ENCODE assay signal across 11 cellular contexts in the genomic region with DNA sequence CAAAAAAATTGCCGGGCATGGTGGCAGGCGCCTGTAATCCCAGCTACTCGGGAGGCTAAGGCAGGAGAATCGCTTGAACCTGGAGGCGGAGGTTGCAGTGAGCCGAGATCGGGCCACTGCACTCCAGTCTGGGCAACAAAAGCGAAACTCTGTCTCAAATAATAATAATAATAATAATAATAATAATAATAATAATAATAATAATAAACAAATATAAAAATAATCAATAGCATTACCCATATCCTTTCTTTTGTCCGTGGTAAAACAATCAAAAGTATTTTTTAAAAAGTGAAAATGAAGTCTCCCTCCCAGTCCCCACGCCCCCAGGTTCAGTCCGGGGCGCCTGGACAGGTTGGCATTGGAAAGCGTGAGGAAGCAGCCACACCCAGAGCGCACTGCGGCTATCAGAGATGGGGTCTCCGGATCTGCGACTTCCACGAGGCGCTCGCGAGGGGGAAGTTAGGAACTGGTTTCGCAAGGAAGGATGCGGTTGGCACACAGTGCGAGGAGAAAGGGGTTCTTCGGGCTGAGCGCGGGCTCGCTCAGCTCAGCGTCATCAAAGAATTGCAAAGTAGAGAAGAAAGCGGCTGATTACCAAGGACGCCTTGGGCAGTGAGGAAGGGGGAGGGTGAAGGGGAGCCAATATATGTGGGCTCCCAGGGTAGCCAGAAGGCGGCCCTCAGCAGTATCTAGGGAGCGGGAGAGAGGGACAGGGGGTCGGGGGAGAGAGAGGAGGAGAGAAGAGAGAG.
DNase-seq lines count a peak whose midpoint lies in the region; ATAC-seq and TF ChIP-seq lines count a peak whose summit lies in the region.
"Had no signal": no experiment of that assay in that cellular context is flagged by ENCODE, and none has a peak within 500 bp of the region (broad histone marks: within the 10 kb centered on the region; RNA-seq: fewer than 3 reads in every experiment).

No MANE protein-coding gene starts in this region.

- DNase-seq in H7 (peak; percentile 51), PC-3 (no peak), pons (ENCODE audit: low spot score) (peak; percentile 4), vagina (ENCODE audit: extremely low spot score in 2 of 2) (no peak), NCI-H1436 treated with DMSO at 0.1 percent for 48 hours (lab: John Stamatoyannopoulos, UW) (no peak), activated gamma-delta T cell treated with Interleukin-2 at 50 U/mL for 16 hours (no peak)
- DNase-seq: cortex of kidney; NCI-H1105; stimulated activated CD4-positive, alpha-beta T cell treated with anti-CD3 and anti-CD28 coated beads, Interleukin-12 subunit alpha, Interleukin-12 subunit beta, amount 100 ng/mL, for 4 hours had no signal

- no peak overlapping the region for H3K9ac ChIP-seq in PC-3 (ENCODE audit: low read length)

- intact Hi-C loops in PC-3 (cut with micrococcal nuclease): no loop called here
- intact Hi-C loops in vagina (cut with DNase I): no loop called here

- H3K27ac ChIP-seq in PC-3 (ENCODE audit: low read length) (no peak overlapping the region), gastroesophageal sphincter (no peak overlapping the region), vagina (no peak overlapping the region)

- H3K9me3 ChIP-seq in PC-3 (ENCODE audit: low read length) (no peaks in the 10 kb centered on the region), gastroesophageal sphincter (no peaks in the 10 kb centered on the region), vagina (no peaks in the 10 kb centered on the region)

- H3K27me3 ChIP-seq in H7 (ENCODE audit: control insufficient read depth, insufficient read depth, low read length) (peaks cover 31% of the 10 kb centered on the region), PC-3 (ENCODE audit: low read length) (peaks cover 63% of the 10 kb centered on the region), gastroesophageal sphincter (peaks cover 96% of the 10 kb centered on the region), vagina (no peaks in the 10 kb centered on the region)

- no peak for TF ChIP-seq EP300 in gastroesophageal sphincter (IDR thresholded peaks at IDR 0.05)

- WGBS in gastroesophageal sphincter (ENCODE audit: low coverage in 1 of 2), 2 donors: 7 to 12% methylated on average over 20 to 26 of the region's 34 CpGs

- H3K36me3 ChIP-seq in H7 (replicated peaks; ENCODE audit: control insufficient read depth, insufficient read depth, low read length) (no peaks in the 10 kb centered on the region), PC-3 (ENCODE audit: low read depth, low read length) (no peaks in the 10 kb centered on the region), gastroesophageal sphincter (no peaks in the 10 kb centered on the region), vagina (no peaks in the 10 kb centered on the region)

- no peak overlapping the region for H2AFZ ChIP-seq in PC-3 (ENCODE audit: low read length)

- H3K79me2 ChIP-seq in PC-3 (ENCODE audit: low read length): no peaks in the 10 kb centered on the region

- H3K4me3 ChIP-seq in H7 (ENCODE audit: insufficient read depth, low read depth, low read length) (peak overlapping the region; percentile 30; the same call in 1 of the 2 replicates), PC-3 (ENCODE audit: low read length) (peak overlapping the region; percentile 36; the same call in 1 of the 2 replicates), gastroesophageal sphincter (peak overlapping the region in 1 of 2 donors; percentile 15), vagina (peak overlapping the region in 1 of 2 donors; percentile 24)

- no peaks in the 10 kb centered on the region for H3F3A ChIP-seq in PC-3 (ENCODE audit: low read length, unreplicated experiment)

- no peak for TF ChIP-seq POLR2A in gastroesophageal sphincter (IDR thresholded peaks at IDR 0.05)
- no peak for TF ChIP-seq POLR2A in vagina (IDR thresholded peaks at IDR 0.05)

- H3K9me2 ChIP-seq in PC-3 (replicated peaks; ENCODE audit: low read length): no peaks in the 10 kb centered on the region

- BruUV-seq in PC-3 (replicated peaks; lab: Mats Ljungman, UMichigan): no TSS peak

- H4K20me1 ChIP-seq in PC-3 (ENCODE audit: low read length): no peaks in the 10 kb centered on the region

- POLR2A ChIA-PET in PC-3 (lab: Charles Lee; ENCODE audit: unreplicated experiment): no interaction called here

- CTCF ChIA-PET in PC-3 (lab: Charles Lee): no interaction called here

- peak overlapping the region; percentile 62 for H3K4me2 ChIP-seq in PC-3 (ENCODE audit: low read length)

- no peak for ATAC-seq in PC-3
- peak; percentile 50 for ATAC-seq in gastroesophageal sphincter
- no peak for ATAC-seq in HG02610 (IDR thresholded peaks at IDR 0.05; ENCODE audit: unreplicated experiment)

- TF ChIP-seq CTCF in PC-3 (conservative IDR thresholded peaks at IDR 0.05; ENCODE audit: low read depth, low read length) (no peak), gastroesophageal sphincter (IDR thresholded peaks at IDR 0.05) (no peak), vagina (IDR thresholded peaks at IDR 0.05) (no peak)

- H3K4me1 ChIP-seq in PC-3 (ENCODE audit: insufficient read depth, low read length) (peaks cover 12% of the 10 kb centered on the region), gastroesophageal sphincter (peaks cover 0 to 15% (median 0%) of the 10 kb centered on the region in 3 donors), vagina (peaks cover 21% of the 10 kb centered on the region)

Comparison
In these comparisons a context has a peak if more than half of its experiments do, and no peak if none do; other contexts are left out.
1. DNase-seq: peak in H7 (single experiment) and pons (single experiment); none in PC-3 (single experiment), vagina (0 of 2), NCI-H1436 treated with DMSO at 0.1 percent for 48 hours (single experiment) and activated gamma-delta T cell treated with Interleukin-2 at 50 U/mL for 16 hours (single experiment).